ENCODE assay signal across 19 cellular contexts in the genomic region with DNA sequence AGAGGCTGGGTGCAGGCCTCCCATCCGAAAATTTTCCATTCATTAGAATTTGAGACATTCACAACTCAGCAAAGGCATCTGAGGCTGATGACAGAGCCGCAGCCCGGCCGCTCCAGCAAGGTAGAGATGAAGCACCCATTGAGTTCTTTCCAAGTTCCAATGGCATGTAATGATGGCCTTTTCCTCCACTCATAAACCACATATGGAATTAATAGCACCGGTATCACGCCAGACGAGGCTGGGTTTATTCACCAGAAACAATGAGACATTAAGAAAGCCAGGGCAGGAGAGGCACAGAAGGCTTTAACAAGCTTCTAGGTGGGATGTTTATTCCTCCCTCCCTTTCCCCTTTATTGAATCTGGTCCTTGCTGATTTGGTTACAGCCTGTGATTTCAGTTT.
DNase-seq lines count a peak whose midpoint lies in the region; ATAC-seq and TF ChIP-seq lines count a peak whose summit lies in the region.
"Had no signal": no experiment of that assay in that cellular context is flagged by ENCODE, and none has a peak within 500 bp of the region (broad histone marks: within the 10 kb centered on the region; RNA-seq: fewer than 3 reads in every experiment).

No MANE protein-coding gene starts in this region.

- CTCF ChIA-PET in activated CD4-positive, alpha-beta memory T cell treated with anti-CD3 and anti-CD28 coated beads, Interleukin-2, amount 10 ng/mL, durations not matched to agents 7 days and 5 days (lab: Charles Lee) = no interaction called here

- H3K4me1 Mint-ChIP-seq in chondrocyte (ENCODE audit: low read depth) = peaks cover 47% of the 10 kb centered on the region
- H3K4me1 Mint-ChIP-seq in activated CD4-positive, alpha-beta memory T cell treated with anti-CD3 and anti-CD28 coated beads, Interleukin-2, amount 10 ng/mL, durations not matched to agents 7 days and 5 days = no peaks in the 10 kb centered on the region

- POLR2A ChIA-PET in activated CD4-positive, alpha-beta memory T cell treated with anti-CD3 and anti-CD28 coated beads, Interleukin-2, amount 10 ng/mL, durations not matched to agents 7 days and 5 days (lab: Charles Lee) = no interaction called here

- no peak for ATAC-seq in heart right ventricle
- ATAC-seq: Right ventricle myocardium inferior had no signal

- H3K9me3 Mint-ChIP-seq in chondrocyte (ENCODE audit: low read depth) = no peaks in the 10 kb centered on the region
- H3K9me3 Mint-ChIP-seq in activated CD4-positive, alpha-beta memory T cell treated with anti-CD3 and anti-CD28 coated beads, Interleukin-2, amount 10 ng/mL, durations not matched to agents 7 days and 5 days = peaks cover 2% of the 10 kb centered on the region

- intact Hi-C loops in heart right ventricle (cut with DNase I) = no loop called here

- H3K36me3 Mint-ChIP-seq in chondrocyte (ENCODE audit: low read depth) = no peaks in the 10 kb centered on the region
- no peaks in the 10 kb centered on the region for H3K36me3 Mint-ChIP-seq in activated CD4-positive, alpha-beta memory T cell treated with anti-CD3 and anti-CD28 coated beads, Interleukin-2, amount 10 ng/mL, durations not matched to agents 7 days and 5 days (ENCODE audit: low read depth)

- H3K27ac Mint-ChIP-seq in chondrocyte (ENCODE audit: unreplicated experiment) = peak overlapping the region; percentile 23
- H3K27ac Mint-ChIP-seq in activated CD4-positive, alpha-beta memory T cell treated with anti-CD3 and anti-CD28 coated beads, Interleukin-2, amount 10 ng/mL, durations not matched to agents 7 days and 5 days = no peak overlapping the region

- peaks cover 0 to 28% (median 0%) of the 10 kb centered on the region in 7 donors for H3K27me3 ChIP-seq in heart right ventricle
- H3K27me3 ChIP-seq: Peyer's patch had no signal

- DNase-seq in AG08395 (ENCODE audit: low spot score) = peak; percentile 76
- peak; percentile 52 for DNase-seq in Daoy (ENCODE audit: low read depth)
- DNase-seq in M059J (ENCODE audit: low read depth) = peak; percentile 70
- DNase-seq in chondrocyte (ENCODE audit: low spot score) = no peak
- DNase-seq in COLO668 (lab: John Stamatoyannopoulos, UW; ENCODE audit: unreplicated experiment) = no peak
- no peak for DNase-seq in heart right ventricle
- DNase-seq in NCI-H226 = no peak
- DNase-seq in activated CD4-positive, alpha-beta memory T cell treated with anti-CD3 and anti-CD28 coated beads, Interleukin-2, amount 10 ng/mL, durations not matched to agents 7 days and 5 days = no peak
- DNase-seq: DMS79; NCI-H1092 treated with DMSO at 0.1 percent for 48 hours; NCI-H2081; NCI-H510A; NCI-H748 treated with DMSO at 0.1 percent for 48 hours; NK-92 treated with Interleukin-12 subunit alpha and Interleukin-12 subunit beta, amount 100 ng/mL, for 24 hours; Peyer's patch had no signal

- no peak overlapping the region for H3K27ac ChIP-seq in heart right ventricle
- H3K27ac ChIP-seq: 22Rv1, C4-2B, Peyer's patch had no signal

- H3K4me3 ChIP-seq in heart right ventricle = no peak overlapping the region
- H3K4me3 ChIP-seq: HAP-1, Peyer's patch had no signal

- TF ChIP-seq CTCF in chondrocyte (IDR thresholded peaks at IDR 0.05) = no peak
- TF ChIP-seq CTCF in heart right ventricle (IDR thresholded peaks at IDR 0.05) = no peak

- no peak overlapping the region for H3K4me3 Mint-ChIP-seq in chondrocyte (ENCODE audit: unreplicated experiment)
- no peak overlapping the region for H3K4me3 Mint-ChIP-seq in activated CD4-positive, alpha-beta memory T cell treated with anti-CD3 and anti-CD28 coated beads, Interleukin-2, amount 10 ng/mL, durations not matched to agents 7 days and 5 days

- no peaks in the 10 kb centered on the region for H3K9me3 ChIP-seq in heart right ventricle
- H3K9me3 ChIP-seq: HAP-1, Peyer's patch had no signal

- peaks cover 0 to 7% (median 0%) of the 10 kb centered on the region in 9 donors for H3K4me1 ChIP-seq in heart right ventricle
- H3K4me1 ChIP-seq: HAP-1, Peyer's patch had no signal

- no peaks in the 10 kb centered on the region for H3K36me3 ChIP-seq in heart right ventricle
- H3K36me3 ChIP-seq: HAP-1, Peyer's patch had no signal

- 87 to 93% methylated on average over 7 of the region's 7 CpGs for WGBS in heart right ventricle, 2 donors

- H3K27me3 Mint-ChIP-seq in chondrocyte (ENCODE audit: low read depth) = no peaks in the 10 kb centered on the region
- peaks cover 6% of the 10 kb centered on the region for H3K27me3 Mint-ChIP-seq in activated CD4-positive, alpha-beta memory T cell treated with anti-CD3 and anti-CD28 coated beads, Interleukin-2, amount 10 ng/mL, durations not matched to agents 7 days and 5 days

Comparison
In these comparisons a context has a peak if more than half of its experiments do, and no peak if none do; other contexts are left out.
1. DNase-seq: peak in AG08395 (single experiment), Daoy (single experiment) and M059J (single experiment); none in chondrocyte (single experiment), COLO668 (single experiment), heart right ventricle (0 of 2), NCI-H226 (single experiment) and activated CD4-positive, alpha-beta memory T cell treated with anti-CD3 and anti-CD28 coated beads, Interleukin-2, amount 10 ng/mL, durations not matched to agents 7 days and 5 days (single experiment).